Comparison of ENCODE assay signal across 8 cellular contexts in genomic region chr4:4762909-4763814, GRCh38.
DNase-seq lines count a peak whose midpoint lies in the region; ATAC-seq and TF ChIP-seq lines count a peak whose summit lies in the region.

No MANE protein-coding gene starts in this region.

- intact Hi-C loops in activated T-helper 1 cell treated with anti-CD3 and anti-CD28 coated beads, Interleukin-12 subunit alpha, Interleukin-12 subunit beta, Interleukin-2, Interleukin-4 antibody, amounts not matched to agents 30 ng/mL and 10 ng/mL and 1 ng/mL, durations not matched to agents 14 hours and 24 hours and 36 hours (cut with micrococcal nuclease): no loop called here

- peaks cover 4% of the 10 kb centered on the region for H3K9me3 Mint-ChIP-seq in activated T-helper 1 cell treated with anti-CD3 and anti-CD28 coated beads, Interleukin-12 subunit alpha, Interleukin-12 subunit beta, Interleukin-2, Interleukin-4 antibody, amounts not matched to agents 30 ng/mL and 10 ng/mL and 1 ng/mL, durations not matched to agents 14 hours and 24 hours and 36 hours
- no peaks in the 10 kb centered on the region for H3K9me3 Mint-ChIP-seq in natural killer cell treated with Interleukin-12 subunit alpha and Interleukin-12 subunit beta and Interleukin-15 and Interleukin-18, amount 100 ng/mL, for 72 hours
- H3K9me3 Mint-ChIP-seq in glutamatergic neuron (ENCODE audit: unreplicated experiment): peaks cover 4% of the 10 kb centered on the region

- peak overlapping the region; percentile 27 for H3K27ac Mint-ChIP-seq in activated T-helper 1 cell treated with anti-CD3 and anti-CD28 coated beads, Interleukin-12 subunit alpha, Interleukin-12 subunit beta, Interleukin-2, Interleukin-4 antibody, amounts not matched to agents 30 ng/mL and 10 ng/mL and 1 ng/mL, durations not matched to agents 14 hours and 24 hours and 36 hours
- peak overlapping the region in 1 of 2 donors; percentile 61 for H3K27ac Mint-ChIP-seq in natural killer cell treated with Interleukin-12 subunit alpha and Interleukin-12 subunit beta and Interleukin-15 and Interleukin-18, amount 100 ng/mL, for 72 hours
- no peak overlapping the region for H3K27ac Mint-ChIP-seq in glutamatergic neuron (ENCODE audit: unreplicated experiment)

- no peaks in the 10 kb centered on the region for H3K27me3 Mint-ChIP-seq in activated T-helper 1 cell treated with anti-CD3 and anti-CD28 coated beads, Interleukin-12 subunit alpha, Interleukin-12 subunit beta, Interleukin-2, Interleukin-4 antibody, amounts not matched to agents 30 ng/mL and 10 ng/mL and 1 ng/mL, durations not matched to agents 14 hours and 24 hours and 36 hours (ENCODE audit: insufficient read depth)
- peaks cover 4 to 7% of the 10 kb centered on the region in 2 donors for H3K27me3 Mint-ChIP-seq in natural killer cell treated with Interleukin-12 subunit alpha and Interleukin-12 subunit beta and Interleukin-15 and Interleukin-18, amount 100 ng/mL, for 72 hours
- peaks cover 7% of the 10 kb centered on the region for H3K27me3 Mint-ChIP-seq in glutamatergic neuron (ENCODE audit: unreplicated experiment)

- CTCF ChIA-PET in GM10248 (lab: Yijun Ruan, JAX): interaction anchor here (0.9 to 1.0 kb wide), 2 partner anchors 18 to 187 kb away, joined by 3 read pairs; no protein-coding TSS in a partner anchor

- DNase-seq in GM10248 (ENCODE audit: extremely low spot score) (peak; percentile 81), pons (ENCODE audit: low spot score) (no peak), NCI-H2107 treated with DMSO at 0.1 percent for 48 hours (lab: John Stamatoyannopoulos, UW; ENCODE audit: unreplicated experiment) (no peak), glutamatergic neuron (no peak)
- DNase-seq in activated T-helper 1 cell treated with anti-CD3 and anti-CD28 coated beads, Interleukin-12 subunit alpha, Interleukin-12 subunit beta, Interleukin-2, Interleukin-4 antibody, amounts not matched to agents 30 ng/mL and 10 ng/mL and 1 ng/mL, durations not matched to agents 14 hours and 24 hours and 36 hours (ENCODE audit: low spot score): peak; percentile 5
- DNase-seq in natural killer cell treated with Interleukin-12 subunit alpha and Interleukin-12 subunit beta and Interleukin-15 and Interleukin-18, amount 100 ng/mL, for 72 hours (ENCODE audit: low spot score): no peak

- peaks cover 5% of the 10 kb centered on the region for H3K4me1 Mint-ChIP-seq in activated T-helper 1 cell treated with anti-CD3 and anti-CD28 coated beads, Interleukin-12 subunit alpha, Interleukin-12 subunit beta, Interleukin-2, Interleukin-4 antibody, amounts not matched to agents 30 ng/mL and 10 ng/mL and 1 ng/mL, durations not matched to agents 14 hours and 24 hours and 36 hours (ENCODE audit: low read depth)
- peaks cover 10% of the 10 kb centered on the region in 2 donors for H3K4me1 Mint-ChIP-seq in natural killer cell treated with Interleukin-12 subunit alpha and Interleukin-12 subunit beta and Interleukin-15 and Interleukin-18, amount 100 ng/mL, for 72 hours (ENCODE audit: low read depth in 2 of 2)
- peaks cover 9% of the 10 kb centered on the region for H3K4me1 Mint-ChIP-seq in glutamatergic neuron (ENCODE audit: low read depth, unreplicated experiment)

- no peak overlapping the region for H3K4me3 Mint-ChIP-seq in activated T-helper 1 cell treated with anti-CD3 and anti-CD28 coated beads, Interleukin-12 subunit alpha, Interleukin-12 subunit beta, Interleukin-2, Interleukin-4 antibody, amounts not matched to agents 30 ng/mL and 10 ng/mL and 1 ng/mL, durations not matched to agents 14 hours and 24 hours and 36 hours
- H3K4me3 Mint-ChIP-seq in natural killer cell treated with Interleukin-12 subunit alpha and Interleukin-12 subunit beta and Interleukin-15 and Interleukin-18, amount 100 ng/mL, for 72 hours: peak overlapping the region; percentile 87
- no peak overlapping the region for H3K4me3 Mint-ChIP-seq in glutamatergic neuron (ENCODE audit: unreplicated experiment)

- POLR2A ChIA-PET in GM10248 (lab: Yijun Ruan, JAX): no interaction called here

- ATAC-seq in GM21390 (IDR thresholded peaks at IDR 0.05; ENCODE audit: unreplicated experiment) (peak; percentile 87), HG03520 (IDR thresholded peaks at IDR 0.05; ENCODE audit: unreplicated experiment) (peak; percentile 91)
- peak; percentile 73 to 93 for ATAC-seq in natural killer cell treated with Interleukin-12 subunit alpha and Interleukin-12 subunit beta and Interleukin-15 and Interleukin-18, amount 100 ng/mL, for 72 hours

- TF ChIP-seq CTCF in GM10248 (IDR thresholded peaks at IDR 0.05; ENCODE audit: control extremely low read depth, extremely low read depth, low read depth, missing control alignments) (no peak), glutamatergic neuron (IDR thresholded peaks at IDR 0.05; ENCODE audit: partially characterized antibody, unreplicated experiment) (no peak)

- H3K36me3 Mint-ChIP-seq in activated T-helper 1 cell treated with anti-CD3 and anti-CD28 coated beads, Interleukin-12 subunit alpha, Interleukin-12 subunit beta, Interleukin-2, Interleukin-4 antibody, amounts not matched to agents 30 ng/mL and 10 ng/mL and 1 ng/mL, durations not matched to agents 14 hours and 24 hours and 36 hours (ENCODE audit: low read depth): no peaks in the 10 kb centered on the region
- no peaks in the 10 kb centered on the region for H3K36me3 Mint-ChIP-seq in natural killer cell treated with Interleukin-12 subunit alpha and Interleukin-12 subunit beta and Interleukin-15 and Interleukin-18, amount 100 ng/mL, for 72 hours
- peaks cover 11% of the 10 kb centered on the region for H3K36me3 Mint-ChIP-seq in glutamatergic neuron (ENCODE audit: unreplicated experiment)

Comparison
In these comparisons a context has a peak if more than half of its experiments do, and no peak if none do; other contexts are left out.
1. DNase-seq: peak in GM10248 (single experiment) and activated T-helper 1 cell treated with anti-CD3 and anti-CD28 coated beads, Interleukin-12 subunit alpha, Interleukin-12 subunit beta, Interleukin-2, Interleukin-4 antibody, amounts not matched to agents 30 ng/mL and 10 ng/mL and 1 ng/mL, durations not matched to agents 14 hours and 24 hours and 36 hours (single experiment); none in natural killer cell treated with Interleukin-12 subunit alpha and Interleukin-12 subunit beta and Interleukin-15 and Interleukin-18, amount 100 ng/mL, for 72 hours (single experiment), pons (single experiment), NCI-H2107 treated with DMSO at 0.1 percent for 48 hours (single experiment) and glutamatergic neuron (single experiment).
2. Peak in every context shown above with its lines, with median percentiles within 50 percentile points of each other: ATAC-seq.